Comparison of ENCODE assay signal across 23 cellular contexts in the genomic region with DNA sequence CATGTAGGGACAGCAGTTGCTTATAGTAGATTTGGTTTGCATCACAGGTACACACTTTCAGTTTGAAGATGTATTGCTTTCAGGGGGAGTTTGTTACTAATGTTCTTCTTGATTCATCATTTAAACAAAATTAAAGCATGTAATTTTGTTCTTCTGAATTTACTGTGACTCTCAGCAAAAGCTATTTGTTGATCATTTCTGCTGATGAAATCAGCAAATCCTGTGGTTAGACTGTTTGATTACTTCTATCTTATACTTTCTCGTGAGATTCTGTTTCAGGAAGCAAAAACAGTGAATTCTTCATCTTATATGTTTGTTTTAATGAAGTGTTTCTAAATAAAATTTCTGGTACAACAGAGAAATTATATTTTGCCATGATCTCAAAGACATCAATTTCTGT.
DNase-seq lines count a peak whose midpoint lies in the region; ATAC-seq, FAIRE-seq and TF ChIP-seq lines count a peak whose summit lies in the region.
"Had no signal": no experiment of that assay in that cellular context is flagged by ENCODE, and none has a peak within 500 bp of the region (broad histone marks: within the 10 kb centered on the region; RNA-seq: fewer than 3 reads in every experiment).

No MANE protein-coding gene starts in this region.

- no peaks in the 10 kb centered on the region for H3K36me3 ChIP-seq in GM23248 (ENCODE audit: low read depth)
- no peaks in the 10 kb centered on the region for H3K36me3 ChIP-seq in IMR-90 (ENCODE audit: control insufficient read depth, insufficient read depth, low read length)
- H3K36me3 ChIP-seq in SJCRH30 = no peaks in the 10 kb centered on the region
- H3K36me3 ChIP-seq in left lung = no peaks in the 10 kb centered on the region
- H3K36me3 ChIP-seq: BLaER1 had no signal

- H3K56ac ChIP-seq in IMR-90 (ENCODE audit: extremely low read depth, insufficient read depth, low read length) = no peak overlapping the region

- H2BK5ac ChIP-seq in IMR-90 (ENCODE audit: low read depth, low read length, poor library complexity, severe bottlenecking) = no peak overlapping the region

- no peaks in the 10 kb centered on the region for H3K79me2 ChIP-seq in GM23248 (ENCODE audit: insufficient read depth)

- ATAC-seq in IMR-90 (ENCODE audit: low read depth) = 0 out of 2 replicates have a peak, but pooled peaks have one; percentile 22
- ATAC-seq in HG03342 (IDR thresholded peaks at IDR 0.05; ENCODE audit: unreplicated experiment) = no peak
- ATAC-seq in left lung = no peak
- ATAC-seq: A549; CD8-positive, alpha-beta T cell had no signal

- no peaks in the 10 kb centered on the region for H3K9me2 ChIP-seq in GM23248 (ENCODE audit: insufficient read depth)

- no peak overlapping the region for H3K9ac ChIP-seq in GM23248
- no peak overlapping the region for H3K9ac ChIP-seq in IMR-90 (ENCODE audit: low read depth, low read length)
- H3K9ac ChIP-seq: BLaER1 had no signal

- no peak overlapping the region for H3K14ac ChIP-seq in IMR-90 (replicated peaks; ENCODE audit: low read depth, low read length)

- CTCF ChIA-PET in IMR-90 (lab: Yijun Ruan, JAX) = no interaction called here

- no TSS peak for BruUV-seq in IMR-90 (replicated peaks; lab: Mats Ljungman, UMichigan)

- dilution Hi-C loops in IMR-90 (cut with HindIII; ENCODE audit: low sequenced_read_pairs, unreplicated experiment) = no loop called here

- H3K18ac ChIP-seq in IMR-90 (ENCODE audit: low read depth, low read length) = no peak overlapping the region; the same call in 1 of the 2 replicates

- TF ChIP-seq CTCF in IMR-90 (conservative IDR thresholded peaks at IDR 0.05; ENCODE audit: low read depth, low read length) = no peak
- no peak for TF ChIP-seq CTCF in left lung (IDR thresholded peaks at IDR 0.05)

- intact Hi-C loops in IMR-90 (cut with micrococcal nuclease) (no loop called here), left lung (cut with DNase I) (no loop called here)

- H2AFZ ChIP-seq in GM23248 = no peak overlapping the region
- no peak overlapping the region for H2AFZ ChIP-seq in IMR-90 (replicated peaks; ENCODE audit: low read length, poor library complexity)

- peaks cover 13% of the 10 kb centered on the region for H3F3A ChIP-seq in GM23248 (ENCODE audit: insufficient read depth)

- no peak overlapping the region for H3K23ac ChIP-seq in IMR-90 (ENCODE audit: low read depth, low read length)

- H2BK120ac ChIP-seq in IMR-90 (ENCODE audit: low read depth, low read length) = no peak overlapping the region

- H4K20me1 ChIP-seq in GM23248 (ENCODE audit: insufficient read depth) (no peaks in the 10 kb centered on the region), IMR-90 (ENCODE audit: insufficient read depth, low read length) (no peaks in the 10 kb centered on the region)
- H4K20me1 ChIP-seq: BLaER1 had no signal

- no peak overlapping the region; a peak in 1 of 4 replicates for H4K8ac ChIP-seq in IMR-90 (ENCODE audit: low read depth in 2 of 2, low read length in 2 of 2)

- H3K27me3 ChIP-seq in GM23248 (replicated peaks; ENCODE audit: insufficient read depth) (no peaks in the 10 kb centered on the region), IMR-90 (ENCODE audit: control insufficient read depth, insufficient read depth, low read length) (no peaks in the 10 kb centered on the region), SJCRH30 (no peaks in the 10 kb centered on the region), left lung (no peaks in the 10 kb centered on the region)
- H3K27me3 ChIP-seq: BLaER1 had no signal

- no peak overlapping the region for H4K91ac ChIP-seq in IMR-90 (ENCODE audit: insufficient read depth, low read depth, low read length)

- H3K9me1 ChIP-seq in IMR-90 (ENCODE audit: insufficient read depth, low read length) = peaks cover 11% of the 10 kb centered on the region

- H3K4me1 ChIP-seq in GM23248 (ENCODE audit: insufficient read depth) (peaks cover 20% of the 10 kb centered on the region), IMR-90 (ENCODE audit: control insufficient read depth, insufficient read depth, low read length) (peaks cover 11% of the 10 kb centered on the region), SJCRH30 (0 out of 2 replicates have a peak, but pooled peaks cover 3% of the 10 kb centered on the region), left lung (no peaks in the 10 kb centered on the region)
- H3K4me1 ChIP-seq: A549, BLaER1, Caco-2 had no signal

- DNase-seq in GM23248 = no peak
- DNase-seq in IMR-90 = peak; percentile 61
- peak; percentile 53 for DNase-seq in fibroblast of peridontal ligament (ENCODE audit: extremely low read depth)
- DNase-seq in SJCRH30 = no peak
- DNase-seq in frontal cortex (ENCODE audit: low spot score in 2 of 2) = no peak
- DNase-seq in left lung = no peak
- DNase-seq: Caco-2; CD4-positive, CD25-positive, alpha-beta regulatory T cell; CD8-positive, alpha-beta T cell; DMS153; DND-41; GDM1; H9; HFFc6 had no signal

- 85 to 98% methylated on average over 1 of the region's 1 CpG for WGBS in GM23248 (ENCODE audit: low coverage in 1 of 2, low lambda C conversion rate in 2 of 2, missing lambda C conversion rate in 2 of 2), 2 experiments
- no CpG with 5 or more reads among the region's 1 CpG for WGBS in IMR-90 (ENCODE audit: extremely low coverage in 2 of 2, insufficient read length in 1 of 2), 2 experiments

- no peak overlapping the region for H2BK20ac ChIP-seq in IMR-90 (ENCODE audit: low read depth, low read length)

- H3K9me3 ChIP-seq in GM23248 (ENCODE audit: low read depth) (no peaks in the 10 kb centered on the region), IMR-90 (ENCODE audit: control insufficient read depth, insufficient read depth, low read length) (no peaks in the 10 kb centered on the region), SJCRH30 (replicated peaks) (no peaks in the 10 kb centered on the region), left lung (peaks cover 0 to 3% of the 10 kb centered on the region in 2 donors)
- H3K9me3 ChIP-seq: A549, BLaER1, Caco-2 had no signal

- peak; percentile 51 for FAIRE-seq in A204.1 (lab: Jason Lieb, UNC)
- FAIRE-seq in frontal cortex (lab: Jason Lieb, UNC) = no peak
- FAIRE-seq: A549, GM12891, GM18507, H1 had no signal

- peaks cover 0 to 3% of the 10 kb centered on the region in 2 experiments; a peak in 2 of 4 replicates for H3K79me1 ChIP-seq in IMR-90 (ENCODE audit: low read depth in 1 of 2, low read length in 2 of 2)

- TF ChIP-seq RAD21 in IMR-90 (IDR thresholded peaks at IDR 0.05; ENCODE audit: low read length) = no peak

- H3K4me2 ChIP-seq in GM23248 (ENCODE audit: unreplicated experiment) (peak overlapping the region; percentile 19), IMR-90 (ENCODE audit: low read depth, low read length) (peak overlapping the region; percentile 65; the same call in 1 of the 2 replicates)
- H3K4me2 ChIP-seq: A549, BLaER1 had no signal

- no peak overlapping the region for H4K5ac ChIP-seq in IMR-90 (ENCODE audit: low read depth, low read length)

- H3K4ac ChIP-seq in IMR-90 (ENCODE audit: low read depth, low read length) = no peak overlapping the region

- H2AK5ac ChIP-seq in IMR-90 (ENCODE audit: low read depth, low read length) = no peak overlapping the region

- TF ChIP-seq POLR2A in IMR-90 (IDR thresholded peaks at IDR 0.05; ENCODE audit: low read depth, low read length) = no peak

- POLR2A ChIA-PET in IMR-90 (lab: Charles Lee; ENCODE audit: unreplicated experiment) = no interaction called here

- no peak overlapping the region for H2AK9ac ChIP-seq in IMR-90 (replicated peaks; ENCODE audit: low read depth, low read length, poor library complexity)

- no peak overlapping the region for H3K4me3 ChIP-seq in GM23248
- H3K4me3 ChIP-seq in IMR-90 (ENCODE audit: insufficient read depth, low read depth, low read length) = no peak overlapping the region
- no peak overlapping the region for H3K4me3 ChIP-seq in SJCRH30
- no peak overlapping the region for H3K4me3 ChIP-seq in left lung
- H3K4me3 ChIP-seq: A549, BLaER1 had no signal

- no peak overlapping the region for H2BK15ac ChIP-seq in IMR-90 (ENCODE audit: low read depth, low read length)

- in situ Hi-C loops in GM23248 (cut with MboI) (no loop called here), IMR-90 (cut with MboI; ENCODE audit: low sequenced_read_pairs) (no loop called here)

- H3K27ac ChIP-seq in GM23248 (no peak overlapping the region), IMR-90 (ENCODE audit: insufficient read depth, low read length) (no peak overlapping the region), SJCRH30 (no peak overlapping the region), left lung (no peak overlapping the region)
- H3K27ac ChIP-seq: 22Rv1, A549, BLaER1, C4-2B had no signal

TF ChIP-seq in IMR-90, 13 proteins besides CTCF, POLR2A, EP300 and RAD21:
- TF ChIP-seq BHLHE40 (IDR thresholded peaks at IDR 0.05; ENCODE audit: low read depth, low read length) (no peak), CEBPB (IDR thresholded peaks at IDR 0.05; ENCODE audit: low read depth, low read length) (0 out of 2 replicates have a peak, but pooled peaks have one; percentile 6)

Comparison
In these comparisons a context has a peak if more than half of its experiments do, and no peak if none do; other contexts are left out.
1. DNase-seq: peak in IMR-90 (single experiment) and fibroblast of peridontal ligament (single experiment); none in GM23248 (single experiment), SJCRH30 (0 of 2), frontal cortex (0 of 2) and left lung (0 of 2).